36 cellular contexts compared by ENCODE assay signal in genomic region chr3:124950026-124950425, GRCh38. TPM values are rescaled to one million over a fixed set of nuclear protein-coding genes. Genes with fewer than 3 reads are reported as not detected.
"Had no signal": no experiment of that assay in that cellular context is flagged by ENCODE, and none has a peak within 500 bp of the region (broad histone marks: within the 10 kb centered on the region; RNA-seq: fewer than 3 reads in every experiment).

No MANE protein-coding gene starts in this region.

- H3K4me3 ChIP-seq: ascending aorta, cardiac muscle cell had no signal

- H3K27me3 Mint-ChIP-seq: activated CD4-positive, alpha-beta memory T cell treated with anti-CD3 and anti-CD28 coated beads for 36 hours; activated CD8-positive, alpha-beta T cell treated with anti-CD3 and anti-CD28 coated beads for 36 hours; activated naive CD4-positive, alpha-beta T cell treated with anti-CD3 and anti-CD28 coated beads, Interleukin-2, amount 50 U/mL, for 24 hours; activated T-cell treated with anti-CD3 and anti-CD28 coated beads, Interleukin-2, amount 50 U/mL, for 24 hours; central memory CD8-positive, alpha-beta T cell had no signal

- H3K4me3 Mint-ChIP-seq: activated B cell treated with CpG ODN at 0.5 μM for 24 hours; activated CD4-positive, alpha-beta memory T cell treated with anti-CD3 and anti-CD28 coated beads for 36 hours; activated CD4-positive, alpha-beta T cell treated with anti-CD3 and anti-CD28 coated beads, Interleukin-2, amount 10 ng/mL, durations not matched to agents 24 days and 14 days; activated CD8-positive, alpha-beta T cell treated with anti-CD3 and anti-CD28 coated beads for 36 hours; activated naive CD4-positive, alpha-beta T cell treated with anti-CD3 and anti-CD28 coated beads, Interleukin-2, amount 10 ng/mL, durations not matched to agents 7 days and 5 days; activated naive CD4-positive, alpha-beta T cell treated with anti-CD3 and anti-CD28 coated beads, Interleukin-2, amount 50 U/mL, for 24 hours; activated naive CD8-positive, alpha-beta T cell; activated naive CD8-positive, alpha-beta T cell treated with anti-CD3 and anti-CD28 coated beads, Interleukin-2, amount 10 ng/mL, durations not matched to agents 7 days and 5 days; activated naive CD8-positive, alpha-beta T cell treated with anti-CD3 and anti-CD28 coated beads, Interleukin-2, amount 50 U/mL, for 24 hours; activated T-cell treated with anti-CD3 and anti-CD28 coated beads, Interleukin-2, amount 50 U/mL, for 24 hours; brain; central memory CD8-positive, alpha-beta T cell; T-helper 1 cell treated with Interleukin-12 subunit alpha and Interleukin-12 subunit beta and Interleukin-4 antibody, amounts not matched to agents 30 μg/mL and 1 μg/mL, for 36 hours; T-helper 2 cell treated with Interferon-gamma antibody and Interleukin-4, amounts not matched to agents 5 μg/mL and 100 μg/mL, for 36 hours had no signal

- H3K27ac ChIP-seq: ascending aorta, cardiac muscle cell, VCaP had no signal

- H3K27me3 ChIP-seq: ascending aorta, cardiac muscle cell had no signal

- ATAC-seq: activated CD8-positive, alpha-beta T cell treated with anti-CD3 and anti-CD28 coated beads for 36 hours; activated naive CD8-positive, alpha-beta T cell treated with anti-CD3 and anti-CD28 coated beads, Interleukin-2, amount 50 U/mL, for 24 hours had no signal

- H3K9me3 Mint-ChIP-seq: activated B cell treated with CpG ODN at 0.5 μM for 24 hours; activated CD4-positive, alpha-beta memory T cell treated with anti-CD3 and anti-CD28 coated beads for 36 hours; activated CD4-positive, alpha-beta T cell treated with anti-CD3 and anti-CD28 coated beads, Interleukin-2, amount 10 ng/mL, durations not matched to agents 24 days and 14 days; activated CD8-positive, alpha-beta T cell treated with anti-CD3 and anti-CD28 coated beads for 36 hours; activated naive CD4-positive, alpha-beta T cell treated with anti-CD3 and anti-CD28 coated beads, Interleukin-2, amount 10 ng/mL, durations not matched to agents 7 days and 5 days; activated naive CD4-positive, alpha-beta T cell treated with anti-CD3 and anti-CD28 coated beads, Interleukin-2, amount 50 U/mL, for 24 hours; activated naive CD8-positive, alpha-beta T cell treated with anti-CD3 and anti-CD28 coated beads, Interleukin-2, amount 10 ng/mL, durations not matched to agents 7 days and 5 days; activated naive CD8-positive, alpha-beta T cell treated with anti-CD3 and anti-CD28 coated beads, Interleukin-2, amount 50 U/mL, for 24 hours; activated T-cell treated with anti-CD3 and anti-CD28 coated beads, Interleukin-2, amount 50 U/mL, for 24 hours; activated T-helper 2 cell treated with anti-CD3 and anti-CD28 coated beads, Interferon-gamma antibody, Interleukin-2, Interleukin-4, amounts not matched to agents 10 μg/mL and 5 μg/mL and 100 μg/mL, durations not matched to agents 14 hours and 24 hours and 36 hours; central memory CD8-positive, alpha-beta T cell; T-helper 1 cell treated with Interleukin-12 subunit alpha and Interleukin-12 subunit beta and Interleukin-4 antibody, amounts not matched to agents 30 μg/mL and 1 μg/mL, for 36 hours; T-helper 2 cell treated with Interferon-gamma antibody and Interleukin-4, amounts not matched to agents 5 μg/mL and 100 μg/mL, for 36 hours had no signal

- DNase-seq: activated B cell treated with CpG ODN at 0.5 μM for 24 hours; activated CD4-positive, alpha-beta memory T cell treated with anti-CD3 and anti-CD28 coated beads for 36 hours; activated CD4-positive, alpha-beta T cell treated with anti-CD3 and anti-CD28 coated beads for 4 hours; activated CD4-positive, alpha-beta T cell treated with anti-CD3 and anti-CD28 coated beads, Interleukin-2, amount 10 ng/mL, durations not matched to agents 24 days and 14 days; activated CD4-positive, alpha-beta T cell treated with anti-CD3 and anti-CD28 coated beads, Interleukin-2, amount 50 U/mL, for 1 hour; activated CD4-positive, alpha-beta T cell treated with anti-CD3 and anti-CD28 coated beads, Interleukin-2, amount 50 U/mL, for 4 hours; activated CD4-positive, CD25-positive, alpha-beta regulatory T cell treated with anti-CD3 and anti-CD28 coated beads, Interleukin-2, amount 50 U/mL, for 72 hours; activated CD8-positive, alpha-beta memory T cell treated with anti-CD3 and anti-CD28 coated beads, Interleukin-2, amount 50 U/mL, for 48 hours; activated CD8-positive, alpha-beta T cell treated with anti-CD3 and anti-CD28 coated beads for 36 hours; activated effector memory CD4-positive, alpha-beta T cell treated with Interleukin-2 at 50 U/mL for 16 hours; activated gamma-delta T cell; activated naive CD4-positive, alpha-beta T cell treated with anti-CD3 and anti-CD28 coated beads, Interleukin-2, amount 10 ng/mL, durations not matched to agents 7 days and 5 days; activated naive CD4-positive, alpha-beta T cell treated with Interleukin-2 at 50 U/mL for 16 hours; activated naive CD8-positive, alpha-beta T cell treated with anti-CD3 and anti-CD28 coated beads, Interleukin-2, amount 10 ng/mL, durations not matched to agents 7 days and 5 days; activated naive CD8-positive, alpha-beta T cell treated with anti-CD3 and anti-CD28 coated beads, Interleukin-2, amount 50 U/mL, for 24 hours; activated T-cell treated with anti-CD3 and anti-CD28 coated beads, Interleukin-2, amount 50 U/mL, for 24 hours; activated T-cell treated with anti-CD3 and anti-CD28 coated beads, Interleukin-2, amount 50 U/mL, for 48 hours; amygdala; anterior cingulate cortex; caudate nucleus; cerebellar nuclear complex; T-helper 2 cell; T-helper 9 cell had no signal

- H3K9me3 ChIP-seq: ascending aorta had no signal

- H3K36me3 ChIP-seq: ascending aorta, cardiac muscle cell had no signal

- H3K36me3 Mint-ChIP-seq: activated CD4-positive, alpha-beta memory T cell treated with anti-CD3 and anti-CD28 coated beads for 36 hours; activated naive CD4-positive, alpha-beta T cell treated with anti-CD3 and anti-CD28 coated beads, Interleukin-2, amount 10 ng/mL, durations not matched to agents 7 days and 5 days; activated naive CD4-positive, alpha-beta T cell treated with anti-CD3 and anti-CD28 coated beads, Interleukin-2, amount 50 U/mL, for 24 hours; activated naive CD8-positive, alpha-beta T cell; activated naive CD8-positive, alpha-beta T cell treated with anti-CD3 and anti-CD28 coated beads, Interleukin-2, amount 10 ng/mL, durations not matched to agents 7 days and 5 days; brain had no signal

- H3K4me1 ChIP-seq: ascending aorta had no signal

- H3K4me1 Mint-ChIP-seq: activated B cell treated with CpG ODN at 0.5 μM for 24 hours; activated CD4-positive, alpha-beta T cell treated with anti-CD3 and anti-CD28 coated beads, Interleukin-2, amount 10 ng/mL, durations not matched to agents 24 days and 14 days; activated naive CD4-positive, alpha-beta T cell treated with anti-CD3 and anti-CD28 coated beads, Interleukin-2, amount 10 ng/mL, durations not matched to agents 7 days and 5 days; activated naive CD4-positive, alpha-beta T cell treated with anti-CD3 and anti-CD28 coated beads, Interleukin-2, amount 50 U/mL, for 24 hours; activated naive CD8-positive, alpha-beta T cell treated with anti-CD3 and anti-CD28 coated beads, Interleukin-2, amount 10 ng/mL, durations not matched to agents 7 days and 5 days; activated naive CD8-positive, alpha-beta T cell treated with anti-CD3 and anti-CD28 coated beads, Interleukin-2, amount 50 U/mL, for 24 hours; central memory CD8-positive, alpha-beta T cell had no signal

- H3K27ac Mint-ChIP-seq: activated B cell treated with CpG ODN at 0.5 μM for 24 hours; activated CD4-positive, alpha-beta memory T cell treated with anti-CD3 and anti-CD28 coated beads for 36 hours; activated CD4-positive, alpha-beta T cell treated with anti-CD3 and anti-CD28 coated beads, Interleukin-2, amount 10 ng/mL, durations not matched to agents 24 days and 14 days; activated CD8-positive, alpha-beta T cell treated with anti-CD3 and anti-CD28 coated beads for 36 hours; activated naive CD4-positive, alpha-beta T cell treated with anti-CD3 and anti-CD28 coated beads, Interleukin-2, amount 10 ng/mL, durations not matched to agents 7 days and 5 days; activated naive CD4-positive, alpha-beta T cell treated with anti-CD3 and anti-CD28 coated beads, Interleukin-2, amount 50 U/mL, for 24 hours; activated naive CD8-positive, alpha-beta T cell; activated naive CD8-positive, alpha-beta T cell treated with anti-CD3 and anti-CD28 coated beads, Interleukin-2, amount 10 ng/mL, durations not matched to agents 7 days and 5 days; activated naive CD8-positive, alpha-beta T cell treated with anti-CD3 and anti-CD28 coated beads, Interleukin-2, amount 50 U/mL, for 24 hours; activated T-cell treated with anti-CD3 and anti-CD28 coated beads, Interleukin-2, amount 50 U/mL, for 24 hours; activated T-helper 2 cell treated with anti-CD3 and anti-CD28 coated beads, Interferon-gamma antibody, Interleukin-2, Interleukin-4, amounts not matched to agents 10 μg/mL and 5 μg/mL and 100 μg/mL, durations not matched to agents 14 hours and 24 hours and 36 hours; brain; T-helper 1 cell treated with Interleukin-12 subunit alpha and Interleukin-12 subunit beta and Interleukin-4 antibody, amounts not matched to agents 30 μg/mL and 1 μg/mL, for 36 hours; T-helper 2 cell treated with Interferon-gamma antibody and Interleukin-4, amounts not matched to agents 5 μg/mL and 100 μg/mL, for 36 hours had no signal

RNA-seq across cellular contexts. Expression of gene MUC13, which starts 15.5 kb away (rescaled TPM):
- total RNA-seq: activated B cell treated with CpG ODN at 0.5 μM for 24 hours; activated CD4-positive, alpha-beta memory T cell treated with anti-CD3 and anti-CD28 coated beads for 36 hours; activated CD4-positive, alpha-beta T cell treated with anti-CD3 and anti-CD28 coated beads, Interleukin-2, amount 10 ng/mL, durations not matched to agents 24 days and 14 days; activated CD8-positive, alpha-beta memory T cell treated with anti-CD3 and anti-CD28 coated beads for 36 hours; activated CD8-positive, alpha-beta T cell treated with anti-CD3 and anti-CD28 coated beads for 36 hours; activated naive CD8-positive, alpha-beta T cell treated with anti-CD3 and anti-CD28 coated beads, Interleukin-2, amount 10 ng/mL, durations not matched to agents 7 days and 5 days; activated T-helper 2 cell treated with anti-CD3 and anti-CD28 coated beads, Interferon-gamma antibody, Interleukin-2, Interleukin-4, amounts not matched to agents 10 μg/mL and 5 μg/mL and 100 μg/mL, durations not matched to agents 14 hours and 24 hours and 36 hours; ascending aorta; bronchial epithelial cell; cardiac muscle cell; chondrocyte had no signal
